20 cellular contexts compared by ENCODE assay signal in the genomic region with DNA sequence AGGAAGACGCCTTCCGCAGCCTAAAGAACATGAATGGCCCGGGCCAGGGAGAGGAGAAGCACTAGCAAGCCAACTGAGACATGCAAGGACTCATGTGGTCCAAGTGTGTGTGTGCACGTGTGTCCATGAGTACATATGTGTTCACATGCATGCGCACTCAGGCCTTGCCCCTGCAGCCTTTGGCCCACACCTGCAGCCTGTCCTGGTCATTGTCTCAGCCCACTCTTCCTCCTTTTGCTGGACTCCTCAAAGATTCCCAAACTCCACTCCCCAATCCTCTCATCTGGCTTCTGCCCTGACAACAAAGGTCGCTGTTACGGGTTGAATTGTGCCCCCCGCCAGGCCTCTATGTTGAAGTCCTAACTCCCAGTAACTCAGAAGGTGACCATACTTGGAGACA. TPM values are rescaled to one million over a fixed set of nuclear protein-coding genes. Genes with fewer than 3 reads are reported as not detected.
DNase-seq lines count a peak whose midpoint lies in the region; ATAC-seq, FAIRE-seq and TF ChIP-seq lines count a peak whose summit lies in the region.
"Had no signal": no experiment of that assay in that cellular context is flagged by ENCODE, and none has a peak within 500 bp of the region (broad histone marks: within the 10 kb centered on the region; RNA-seq: fewer than 3 reads in every experiment).

No MANE protein-coding gene starts in this region.

- peaks cover 1% of the 10 kb centered on the region for H3K36me3 ChIP-seq in bronchial epithelial cell (ENCODE audit: control insufficient read depth, insufficient read depth, low read length)
- H3K36me3 ChIP-seq in upper lobe of right lung = no peaks in the 10 kb centered on the region
- H3K36me3 ChIP-seq in testis (ENCODE audit: low read depth, missing control alignments) = no peaks in the 10 kb centered on the region

- H3K4me1 ChIP-seq in upper lobe of right lung (no peaks in the 10 kb centered on the region), testis (no peaks in the 10 kb centered on the region)
- H3K4me1 ChIP-seq: HAP-1 had no signal

- H3K4me3 ChIP-seq in bronchial epithelial cell (ENCODE audit: low read depth, low read length) (no peak overlapping the region), upper lobe of right lung (no peak overlapping the region), testis (no peak overlapping the region)
- H3K4me3 ChIP-seq: HAP-1 had no signal

- no peak for TF ChIP-seq CTCF in bronchial epithelial cell (IDR thresholded peaks at IDR 0.05; ENCODE audit: insufficient read depth, low read length, severe bottlenecking)
- TF ChIP-seq CTCF in upper lobe of right lung (IDR thresholded peaks at IDR 0.05) = no peak
- no peak for TF ChIP-seq CTCF in testis (IDR thresholded peaks at IDR 0.05)

- H3K9me3 ChIP-seq in upper lobe of right lung (no peaks in the 10 kb centered on the region), testis (no peaks in the 10 kb centered on the region)
- H3K9me3 ChIP-seq: HAP-1 had no signal

- no peaks in the 10 kb centered on the region for H3K9me3 Mint-ChIP-seq in memory B cell
- H3K9me3 Mint-ChIP-seq: CD4-positive, alpha-beta memory T cell; HFFc6 had no signal

- no peak for TF ChIP-seq POLR2A in testis (IDR thresholded peaks at IDR 0.05)

- WGBS in testis, 2 donors = 83 to 84% methylated on average over 8 of the region's 8 CpGs

- no peaks in the 10 kb centered on the region for H3K27me3 Mint-ChIP-seq in memory B cell

- intact Hi-C loops in sciatic nerve (cut with DNase I) = no loop called here
- intact Hi-C loops in upper lobe of right lung (cut with DNase I) = no loop called here
- intact Hi-C loops in testis (cut with DNase I; ENCODE audit: low total_unique reads) = no loop called here

- H3K27me3 ChIP-seq in bronchial epithelial cell (ENCODE audit: control insufficient read depth, insufficient read depth, low read length) (no peaks in the 10 kb centered on the region), upper lobe of right lung (no peaks in the 10 kb centered on the region), testis (no peaks in the 10 kb centered on the region)

- peak overlapping the region; percentile 12 for H3K27ac Mint-ChIP-seq in memory B cell
- H3K27ac Mint-ChIP-seq: HFFc6 had no signal

- no peak overlapping the region for H3K4me3 Mint-ChIP-seq in memory B cell
- H3K4me3 Mint-ChIP-seq: CD4-positive, alpha-beta memory T cell; HFFc6 had no signal

- no peaks in the 10 kb centered on the region for H3K4me1 Mint-ChIP-seq in memory B cell
- H3K4me1 Mint-ChIP-seq: CD4-positive, alpha-beta memory T cell had no signal

- H3K36me3 Mint-ChIP-seq in memory B cell = no peaks in the 10 kb centered on the region
- H3K36me3 Mint-ChIP-seq: CD4-positive, alpha-beta memory T cell had no signal

- ATAC-seq in memory B cell (ENCODE audit: low read depth) (no peak), sciatic nerve (no peak), upper lobe of right lung (no peak)

- DNase-seq in bronchial epithelial cell (ENCODE audit: low read depth) (no peak), memory B cell (ENCODE audit: low spot score in 2 of 2) (no peak), sciatic nerve (ENCODE audit: low spot score) (peak; percentile 25), upper lobe of right lung (peak; percentile 33), testis (no peak), HuH-7 (ENCODE audit: low spot score) (no peak)
- DNase-seq: C1 segment of cervical spinal cord; Calu3; CD4-positive, alpha-beta memory T cell; COR-L47; DMS153; DND-41; GOT3; HFFc6 had no signal

- FAIRE-seq in bronchial epithelial cell (lab: Jason Lieb, UNC) = peak; percentile 32
- FAIRE-seq: G401.6, GM12892, H54 had no signal

- H3K27ac ChIP-seq in upper lobe of right lung (no peak overlapping the region), testis (no peak overlapping the region)

RNA-seq across cellular contexts. Expression of a gene that starts 21.9 kb away (rescaled TPM):
- total RNA-seq in bronchial epithelial cell = 0.26 and 0.38 TPM in 2 replicates
- 0.85 TPM for total RNA-seq in sciatic nerve
- total RNA-seq in upper lobe of right lung = 0.78 TPM
- 10 to 100 TPM; 21.0 to 28.1 TPM for total RNA-seq in testis
- polyA plus RNA-seq in testis (ENCODE audit: insufficient read depth, low read depth, low replicate concordance) = 52.4 TPM

RNA-seq across cellular contexts. Expression of a gene that starts 50.7 kb away (rescaled TPM):
- 0.13 and 0.26 TPM in 2 replicates for total RNA-seq in bronchial epithelial cell
- total RNA-seq in sciatic nerve = 1.6 TPM
- total RNA-seq in upper lobe of right lung = 1.4 TPM
- 10 to 100 TPM; 55.3 to 71.7 TPM for total RNA-seq in testis
- polyA plus RNA-seq in testis (ENCODE audit: insufficient read depth, low read depth, low replicate concordance) = 64.2 TPM
- total RNA-seq: A172, A673, HFFc6 had no signal
- polyA plus RNA-seq: CD4-positive, alpha-beta memory T cell had no signal

Comparison
In these comparisons a context has a peak if more than half of its experiments do, and no peak if none do; other contexts are left out.
1. DNase-seq: peak in sciatic nerve (single experiment) and upper lobe of right lung (single experiment); none in bronchial epithelial cell (single experiment), memory B cell (0 of 2), testis (single experiment) and HuH-7 (single experiment).
2. RNA of a gene that starts 21.9 kb away (total RNA-seq): 21.0 to 28.1 TPM in testis; 0.85 TPM in sciatic nerve (single experiment), 0.78 TPM in upper lobe of right lung (single experiment) and 0.26 to 0.38 TPM in bronchial epithelial cell; every median in the first group is over 10 times any median in the second.
3. RNA of a gene that starts 50.7 kb away (total RNA-seq): 55.3 to 71.7 TPM in testis; 1.6 TPM in sciatic nerve (single experiment), 1.4 TPM in upper lobe of right lung (single experiment) and 0.13 to 0.26 TPM in bronchial epithelial cell; every median in the first group is over 10 times any median in the second.